Comparison of ENCODE assay signal across 10 cellular contexts in the genomic region with DNA sequence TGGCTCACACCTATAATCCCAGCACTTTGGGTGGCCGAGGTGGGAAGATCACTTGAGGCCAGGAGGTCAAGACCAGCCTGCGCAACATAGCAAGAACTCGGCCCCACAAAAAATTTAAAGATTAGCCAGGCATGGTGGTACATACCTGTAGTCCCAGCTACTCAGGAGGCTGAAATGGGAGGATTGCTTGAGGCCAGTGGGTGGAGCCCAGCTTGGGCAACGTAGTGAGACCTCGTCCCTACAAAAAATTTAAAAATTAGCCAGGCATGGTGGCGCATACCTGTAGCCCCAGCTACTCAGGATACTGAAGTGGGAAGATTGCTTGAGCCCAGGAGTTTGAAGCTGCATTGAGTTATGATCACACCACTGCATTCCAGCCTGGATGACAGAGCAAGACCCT. TPM values are rescaled to one million over a fixed set of nuclear protein-coding genes. Genes with fewer than 3 reads are reported as not detected.
A peak's percentile ranks its signal among the peaks of the same experiment; 100 is the strongest.
DNase-seq lines count a peak whose midpoint lies in the region; ATAC-seq and TF ChIP-seq lines count a peak whose summit lies in the region.
"Not testable (repeated sequence)": the region's sequence is repeated elsewhere in the genome, so short reads cannot be mapped to it uniquely, and the experiment has no call there.
"Had no signal": no experiment of that assay in that cellular context is flagged by ENCODE, and none has a peak within 500 bp of the region (broad histone marks: within the 10 kb centered on the region; RNA-seq: fewer than 3 reads in every experiment).

No MANE protein-coding gene starts in this region.

- intact Hi-C loops in CD4-positive, alpha-beta memory T cell (cut with micrococcal nuclease); activated B cell treated with CpG ODN at 0.5 μM for 24 hours (cut with micrococcal nuclease); activated naive CD4-positive, alpha-beta T cell treated with anti-CD3 and anti-CD28 coated beads for 36 hours (cut with micrococcal nuclease): not testable (repeated sequence)
- intact Hi-C loops in naive thymus-derived CD4-positive, alpha-beta T cell (cut with micrococcal nuclease) = loop anchor here in 1 of 2 donors (5.0 kb wide), 1 partner anchor 36 kb away; no protein-coding TSS in a partner anchor

- not testable (repeated sequence) for H3K27me3 Mint-ChIP-seq in CD4-positive, alpha-beta memory T cell; activated B cell treated with CpG ODN at 0.5 μM for 24 hours; activated naive CD4-positive, alpha-beta T cell treated with anti-CD3 and anti-CD28 coated beads for 36 hours (ENCODE audit: low read depth); central memory CD8-positive, alpha-beta T cell; naive thymus-derived CD4-positive, alpha-beta T cell

- H3K79me2 ChIP-seq in Karpas-422 (ENCODE audit: low read length) = peaks cover 97% of the 10 kb centered on the region

- CTCF ChIA-PET in CD4-positive, alpha-beta memory T cell (lab: Charles Lee; ENCODE audit: partially characterized antibody) = interaction anchor here (0.6 to 3.6 kb wide), 7 partner anchors 9 to 56 kb away, joined by 3 to 18 read pairs (median 6); a partner anchor contains a TSS
- CTCF ChIA-PET in activated B cell treated with CpG ODN at 0.5 μM for 24 hours (lab: Charles Lee) = not testable (repeated sequence)
- CTCF ChIA-PET in activated naive CD4-positive, alpha-beta T cell treated with anti-CD3 and anti-CD28 coated beads for 36 hours (lab: Charles Lee) = interaction anchor here (0.6 kb wide), 2 partner anchors 10 to 212 kb away, joined by 3 read pairs; no protein-coding TSS in a partner anchor
- CTCF ChIA-PET in naive thymus-derived CD4-positive, alpha-beta T cell (lab: Charles Lee) = interaction anchor here (0.6 to 1.1 kb wide), 3 partner anchors 10 to 414 kb away, joined by 3 to 4 read pairs (median 3); no protein-coding TSS in a partner anchor

- H2AFZ ChIP-seq in Karpas-422 (ENCODE audit: low read length) = not testable (repeated sequence)

- not testable (repeated sequence) for ATAC-seq in activated B cell treated with CpG ODN at 0.5 μM for 24 hours (ENCODE audit: low read depth); central memory CD8-positive, alpha-beta T cell (replicated peaks; ENCODE audit: extremely low read depth, poor library complexity, severe bottlenecking); naive thymus-derived CD4-positive, alpha-beta T cell; stimulated activated effector memory CD8-positive, alpha-beta T cell treated with anti-CD3 and anti-CD28 coated beads, Interleukin-12 subunit alpha, Interleukin-12 subunit beta, amount 100 ng/mL, for 72 hours

- not testable (repeated sequence) for H3K4me3 ChIP-seq in CD4-positive, alpha-beta memory T cell (ENCODE audit: low read length in 2 of 2); Karpas-422 (ENCODE audit: low read length); naive thymus-derived CD4-positive, alpha-beta T cell (ENCODE audit: low read length)

- H4K20me1 ChIP-seq in Karpas-422 (ENCODE audit: insufficient read depth, low read depth, low read length) = not testable (repeated sequence)

- not testable (repeated sequence) for H3K27ac ChIP-seq in CD4-positive, alpha-beta memory T cell (ENCODE audit: low read depth, low read length)
- H3K27ac ChIP-seq in Karpas-422 (ENCODE audit: low read length) = 0 out of 2 replicates have a peak overlapping the region, but pooled peaks have one; percentile 30
- H3K27ac ChIP-seq in naive thymus-derived CD4-positive, alpha-beta T cell (ENCODE audit: low read depth, low read length) = peak overlapping the region; percentile 8

- peak overlapping the region; percentile 63 to 93 (median 75) for H3K27ac Mint-ChIP-seq in CD4-positive, alpha-beta memory T cell
- H3K27ac Mint-ChIP-seq in activated B cell treated with CpG ODN at 0.5 μM for 24 hours = peak overlapping the region; percentile 35
- H3K27ac Mint-ChIP-seq in activated naive CD4-positive, alpha-beta T cell treated with anti-CD3 and anti-CD28 coated beads for 36 hours = peak overlapping the region; percentile 15
- H3K27ac Mint-ChIP-seq in central memory CD8-positive, alpha-beta T cell (ENCODE audit: low read depth) = peak overlapping the region; percentile 38
- peak overlapping the region in 8 of 9 donors; percentile 80 to 91 (median 88) for H3K27ac Mint-ChIP-seq in naive thymus-derived CD4-positive, alpha-beta T cell
- peak overlapping the region; percentile 32 for H3K27ac Mint-ChIP-seq in stimulated activated effector memory CD8-positive, alpha-beta T cell treated with anti-CD3 and anti-CD28 coated beads, Interleukin-12 subunit alpha, Interleukin-12 subunit beta, amount 100 ng/mL, for 72 hours

- not testable (repeated sequence) for H3K9me2 ChIP-seq in Karpas-422 (replicated peaks; ENCODE audit: insufficient read depth, low read length)

- H3K9me3 Mint-ChIP-seq in CD4-positive, alpha-beta memory T cell; activated B cell treated with CpG ODN at 0.5 μM for 24 hours; activated naive CD4-positive, alpha-beta T cell treated with anti-CD3 and anti-CD28 coated beads for 36 hours; central memory CD8-positive, alpha-beta T cell; naive thymus-derived CD4-positive, alpha-beta T cell; stimulated activated effector memory CD8-positive, alpha-beta T cell treated with anti-CD3 and anti-CD28 coated beads, Interleukin-12 subunit alpha, Interleukin-12 subunit beta, amount 100 ng/mL, for 72 hours: not testable (repeated sequence)

- H3K9me3 ChIP-seq in CD4-positive, alpha-beta memory T cell (ENCODE audit: control insufficient read depth in 1 of 2, low read length in 2 of 2); Karpas-422 (ENCODE audit: low read length); naive thymus-derived CD4-positive, alpha-beta T cell (ENCODE audit: control insufficient read depth in 2 of 3, low read length in 3 of 3): not testable (repeated sequence)

- peaks cover 96% of the 10 kb centered on the region for H3K4me1 ChIP-seq in CD4-positive, alpha-beta memory T cell (ENCODE audit: insufficient read depth, low read length)
- peaks cover 60% of the 10 kb centered on the region for H3K4me1 ChIP-seq in Karpas-422 (ENCODE audit: low read length)
- peaks cover 43 to 61% of the 10 kb centered on the region in 2 donors for H3K4me1 ChIP-seq in naive thymus-derived CD4-positive, alpha-beta T cell (ENCODE audit: control insufficient read depth in 2 of 2, insufficient read depth in 2 of 2, low read length in 2 of 2)

- DNase-seq in CD4-positive, alpha-beta memory T cell; Karpas-422; activated B cell treated with CpG ODN at 0.5 μM for 24 hours; activated naive CD4-positive, alpha-beta T cell treated with anti-CD3 and anti-CD28 coated beads for 36 hours; central memory CD8-positive, alpha-beta T cell (ENCODE audit: low spot score in 2 of 2); naive thymus-derived CD4-positive, alpha-beta T cell; stimulated activated effector memory CD8-positive, alpha-beta T cell treated with anti-CD3 and anti-CD28 coated beads, Interleukin-12 subunit alpha, Interleukin-12 subunit beta, amount 100 ng/mL, for 72 hours (ENCODE audit: low spot score in 2 of 2): not testable (repeated sequence)

- H3K9ac ChIP-seq in Karpas-422 (ENCODE audit: low read length) = not testable (repeated sequence)

- not testable (repeated sequence) for H3K36me3 ChIP-seq in CD4-positive, alpha-beta memory T cell (ENCODE audit: insufficient read depth, low read length); naive thymus-derived CD4-positive, alpha-beta T cell (ENCODE audit: control insufficient read depth in 2 of 3, insufficient read depth in 3 of 3, low read length in 3 of 3)
- peaks cover 19% of the 10 kb centered on the region; the same call in 1 of the 2 replicates for H3K36me3 ChIP-seq in Karpas-422 (ENCODE audit: insufficient read depth, low read length)

- H3K4me3 Mint-ChIP-seq in CD4-positive, alpha-beta memory T cell = peak overlapping the region in 1 of 8 donors; percentile 72
- H3K4me3 Mint-ChIP-seq in activated B cell treated with CpG ODN at 0.5 μM for 24 hours; activated naive CD4-positive, alpha-beta T cell treated with anti-CD3 and anti-CD28 coated beads for 36 hours; central memory CD8-positive, alpha-beta T cell; stimulated activated effector memory CD8-positive, alpha-beta T cell treated with anti-CD3 and anti-CD28 coated beads, Interleukin-12 subunit alpha, Interleukin-12 subunit beta, amount 100 ng/mL, for 72 hours: not testable (repeated sequence)
- peak overlapping the region in 4 of 10 donors; percentile 23 to 93 (median 63) for H3K4me3 Mint-ChIP-seq in naive thymus-derived CD4-positive, alpha-beta T cell

- peaks cover 29 to 39% of the 10 kb centered on the region in 2 donors for H3K36me3 Mint-ChIP-seq in CD4-positive, alpha-beta memory T cell
- peaks cover 48% of the 10 kb centered on the region for H3K36me3 Mint-ChIP-seq in activated B cell treated with CpG ODN at 0.5 μM for 24 hours (ENCODE audit: low read depth)
- peaks cover 12% of the 10 kb centered on the region for H3K36me3 Mint-ChIP-seq in activated naive CD4-positive, alpha-beta T cell treated with anti-CD3 and anti-CD28 coated beads for 36 hours (ENCODE audit: low read depth)
- H3K36me3 Mint-ChIP-seq in central memory CD8-positive, alpha-beta T cell (ENCODE audit: insufficient read depth) = peaks cover 11% of the 10 kb centered on the region
- H3K36me3 Mint-ChIP-seq in naive thymus-derived CD4-positive, alpha-beta T cell = peaks cover 9 to 51% (median 21%) of the 10 kb centered on the region in 5 donors
- peaks cover 26% of the 10 kb centered on the region for H3K36me3 Mint-ChIP-seq in stimulated activated effector memory CD8-positive, alpha-beta T cell treated with anti-CD3 and anti-CD28 coated beads, Interleukin-12 subunit alpha, Interleukin-12 subunit beta, amount 100 ng/mL, for 72 hours

- not testable (repeated sequence) for TF ChIP-seq CTCF in activated B cell treated with CpG ODN at 0.5 μM for 24 hours (IDR thresholded peaks at IDR 0.05)

- H3K27me3 ChIP-seq in CD4-positive, alpha-beta memory T cell (ENCODE audit: insufficient read depth, low read length); Karpas-422 (ENCODE audit: low read length); naive thymus-derived CD4-positive, alpha-beta T cell (ENCODE audit: control insufficient read depth in 2 of 2, insufficient read depth in 2 of 2, low read length in 2 of 2): not testable (repeated sequence)

- POLR2A ChIA-PET in CD4-positive, alpha-beta memory T cell (lab: Charles Lee; ENCODE audit: partially characterized antibody) = interaction anchor here (1.0 to 2.7 kb wide), 4 partner anchors 11 to 30 kb away, joined by 3 to 19 read pairs (median 5); no protein-coding TSS in a partner anchor
- POLR2A ChIA-PET in activated B cell treated with CpG ODN at 0.5 μM for 24 hours (lab: Charles Lee) = interaction anchor here (1.3 to 1.9 kb wide), 3 partner anchors 10 to 29 kb away, joined by 3 to 8 read pairs (median 5); a partner anchor contains a TSS
- POLR2A ChIA-PET in naive thymus-derived CD4-positive, alpha-beta T cell (lab: Charles Lee) = interaction anchor here (0.6 to 1.7 kb wide), 4 partner anchors 10 to 155 kb away, joined by 3 to 13 read pairs (median 4); a partner anchor contains a TSS

- not testable (repeated sequence) for H3K4me2 ChIP-seq in Karpas-422 (ENCODE audit: low read depth, low read length, poor library complexity, severe bottlenecking)

- peaks cover 62 to 97% (median 80%) of the 10 kb centered on the region in 4 donors for H3K4me1 Mint-ChIP-seq in CD4-positive, alpha-beta memory T cell
- H3K4me1 Mint-ChIP-seq in activated B cell treated with CpG ODN at 0.5 μM for 24 hours = peaks cover 86% of the 10 kb centered on the region
- peaks cover 80% of the 10 kb centered on the region for H3K4me1 Mint-ChIP-seq in activated naive CD4-positive, alpha-beta T cell treated with anti-CD3 and anti-CD28 coated beads for 36 hours (ENCODE audit: low read depth)
- H3K4me1 Mint-ChIP-seq in central memory CD8-positive, alpha-beta T cell = peaks cover 84% of the 10 kb centered on the region
- H3K4me1 Mint-ChIP-seq in naive thymus-derived CD4-positive, alpha-beta T cell = peaks cover 58 to 100% (median 94%) of the 10 kb centered on the region in 7 donors
- peaks cover 62% of the 10 kb centered on the region for H3K4me1 Mint-ChIP-seq in stimulated activated effector memory CD8-positive, alpha-beta T cell treated with anti-CD3 and anti-CD28 coated beads, Interleukin-12 subunit alpha, Interleukin-12 subunit beta, amount 100 ng/mL, for 72 hours

RNA-seq across cellular contexts. Expression of a gene that starts 28.4 kb away (rescaled TPM):
- total RNA-seq in CD4-positive, alpha-beta memory T cell = 100 to 1,000 TPM; 106 TPM
- 10 to 100 TPM; 30.6 to 85.9 TPM for polyA plus RNA-seq in CD4-positive, alpha-beta memory T cell
- 22.7 and 34.7 TPM in 2 replicates for total RNA-seq in Karpas-422 (2014; rRNA removed; shearing (Covaris generic); ENCODE audit: low replicate concordance)
- total RNA-seq in activated B cell treated with CpG ODN at 0.5 μM for 24 hours = 79.1 and 85.5 TPM in 2 replicates
- total RNA-seq in activated naive CD4-positive, alpha-beta T cell treated with anti-CD3 and anti-CD28 coated beads for 36 hours = 10 to 100 TPM; 29.4 to 30.9 TPM
- total RNA-seq in naive thymus-derived CD4-positive, alpha-beta T cell = 100 to 1,000 TPM in 1 of 5 experiments, 10 to 100 TPM in 4; 64.7 to 101 (median 88.0) TPM
- 10 to 100 TPM; 60.2 to 70.5 TPM for polyA plus RNA-seq in naive thymus-derived CD4-positive, alpha-beta T cell
- total RNA-seq: H9, HT-29, SK-MEL-5 had no signal

Comparison
In these comparisons a context has a peak if more than half of its experiments do, and no peak if none do; other contexts are left out.
1. H3K27ac Mint-ChIP-seq: peak in every context shown above with its lines; median percentile 88 in naive thymus-derived CD4-positive, alpha-beta T cell; 75 in CD4-positive, alpha-beta memory T cell; 38 in central memory CD8-positive, alpha-beta T cell; 35 in activated B cell treated with CpG ODN at 0.5 μM for 24 hours; 32 in stimulated activated effector memory CD8-positive, alpha-beta T cell treated with anti-CD3 and anti-CD28 coated beads, Interleukin-12 subunit alpha, Interleukin-12 subunit beta, amount 100 ng/mL, for 72 hours; 15 in activated naive CD4-positive, alpha-beta T cell treated with anti-CD3 and anti-CD28 coated beads for 36 hours.